25 cellular contexts compared by ENCODE assay signal in the genomic region with DNA sequence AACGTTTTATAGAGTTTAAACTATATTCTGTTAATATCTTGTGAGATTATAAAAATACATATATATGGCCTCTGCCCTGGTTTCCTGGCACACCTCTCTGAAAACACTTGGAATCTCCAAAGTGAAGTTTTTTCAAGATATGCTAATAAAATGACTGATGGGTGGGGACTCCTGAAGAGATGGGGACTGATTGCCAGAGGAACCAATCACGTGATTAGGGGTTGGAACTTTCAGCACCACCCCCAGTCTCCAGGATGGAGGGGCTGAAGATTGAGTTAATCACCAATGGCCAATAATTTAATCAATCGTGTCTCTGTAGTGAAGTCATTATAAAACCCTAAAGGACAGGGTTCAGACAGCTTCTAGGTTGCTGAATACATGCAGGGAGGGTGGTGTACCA.
"Had no signal": no experiment of that assay in that cellular context is flagged by ENCODE, and none has a peak within 500 bp of the region (broad histone marks: within the 10 kb centered on the region; RNA-seq: fewer than 3 reads in every experiment).

No MANE protein-coding gene starts in this region.

- H3K4me1 ChIP-seq: pancreas, prostate gland, right atrium auricular region, sigmoid colon, stomach, thyroid gland, upper lobe of left lung, vagina had no signal

- FAIRE-seq: pancreas, small intestine, urothelium cell line had no signal

- H3K27me3 ChIP-seq: right atrium auricular region, sigmoid colon, stomach, thyroid gland, tibial nerve, upper lobe of left lung, vagina had no signal

- H3K27ac ChIP-seq: neutrophil, pancreas, prostate gland, right atrium auricular region, sigmoid colon, stomach, thoracic aorta, thyroid gland, tibial nerve, upper lobe of left lung, vagina had no signal

- DNase-seq: nephron progenitor cell; nucleus accumbens; pancreas; retina; sigmoid colon; small intestine; stimulated activated CD4-positive, alpha-beta T cell treated with anti-CD3 and anti-CD28 coated beads, Interleukin-15, amount 100 ng/mL, for 24 hours; stimulated activated CD4-positive, alpha-beta T cell treated with anti-CD3 and anti-CD28 coated beads, Interleukin-2, amount 100 ng/mL, for 24 hours; stimulated activated CD4-positive, alpha-beta T cell treated with anti-CD3 and anti-CD28 coated beads, Interleukin-2, amount 100 ng/mL, for 48 hours; stimulated activated CD4-positive, alpha-beta T cell treated with anti-CD3 and anti-CD28 coated beads, Interleukin-4, amount 100 ng/mL, for 24 hours; stimulated activated naive B cell treated with anti-CD40 and anti-IgM and Interleukin-4, amounts not matched to agents 10 μg/mL and 1 μg/mL and 100 μg/mL, for 72 hours; stimulated activated naive CD4-positive, alpha-beta T cell treated with Interleukin-2 at 50 U/mL for 16 hours; stomach; thyroid gland; trophoblast cell; upper lobe of left lung had no signal

- H3K36me3 ChIP-seq: neutrophil, pancreas, prostate gland, right atrium auricular region, sigmoid colon, stomach, thoracic aorta, thyroid gland, tibial nerve, upper lobe of left lung, vagina had no signal

- H3K9me3 ChIP-seq: neutrophil, pancreas, prostate gland, right atrium auricular region, sigmoid colon, stomach, thoracic aorta, thyroid gland, upper lobe of left lung, vagina had no signal

- ATAC-seq: natural killer cell treated with Interleukin-12 subunit alpha and Interleukin-12 subunit beta and Interleukin-15 and Interleukin-18, amount 100 ng/mL, for 72 hours; pancreas; stimulated activated effector memory CD8-positive, alpha-beta T cell treated with anti-CD3 and anti-CD28 coated beads, Interleukin-12 subunit alpha, Interleukin-12 subunit beta, amount 100 ng/mL, for 72 hours; stimulated activated naive B cell treated with anti-CD40 and anti-IgM and Interleukin-4, amounts not matched to agents 10 μg/mL and 1 μg/mL and 100 μg/mL, for 72 hours had no signal

- H3K4me3 ChIP-seq: pancreas, prostate gland, right atrium auricular region, sigmoid colon, stomach, thoracic aorta, thyroid gland, tibial nerve, upper lobe of left lung, vagina had no signal
